Comparison of ENCODE assay signal across 1 cellular context in the genomic region with DNA sequence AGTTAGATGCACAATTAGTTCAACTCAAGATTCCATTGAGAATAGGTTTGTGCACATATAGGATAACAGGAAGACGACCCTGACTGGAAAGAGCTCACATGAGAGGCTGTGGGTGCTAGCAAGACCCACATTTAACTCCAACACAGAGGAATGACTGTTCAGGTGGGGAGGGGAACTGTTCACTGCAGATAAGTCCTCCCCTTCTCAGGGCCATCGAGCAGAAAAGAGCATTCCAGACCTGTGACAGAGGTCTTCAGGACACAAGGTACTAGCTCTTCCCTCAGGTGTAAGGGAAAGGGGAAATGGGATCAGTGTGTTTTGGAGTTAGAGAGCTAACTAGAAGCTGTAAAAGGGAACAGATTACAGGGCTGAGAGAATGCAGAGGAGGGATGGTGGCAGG.
A peak's percentile ranks its signal among the peaks of the same experiment; 100 is the strongest.
TF ChIP-seq lines count a peak whose summit lies in the region.

No MANE protein-coding gene starts in this region.

TF ChIP-seq in K562, 482 proteins besides CTCF, POLR2A, EP300 and RAD21 (continued from another document):
- TF ChIP-seq, protein P1, sequence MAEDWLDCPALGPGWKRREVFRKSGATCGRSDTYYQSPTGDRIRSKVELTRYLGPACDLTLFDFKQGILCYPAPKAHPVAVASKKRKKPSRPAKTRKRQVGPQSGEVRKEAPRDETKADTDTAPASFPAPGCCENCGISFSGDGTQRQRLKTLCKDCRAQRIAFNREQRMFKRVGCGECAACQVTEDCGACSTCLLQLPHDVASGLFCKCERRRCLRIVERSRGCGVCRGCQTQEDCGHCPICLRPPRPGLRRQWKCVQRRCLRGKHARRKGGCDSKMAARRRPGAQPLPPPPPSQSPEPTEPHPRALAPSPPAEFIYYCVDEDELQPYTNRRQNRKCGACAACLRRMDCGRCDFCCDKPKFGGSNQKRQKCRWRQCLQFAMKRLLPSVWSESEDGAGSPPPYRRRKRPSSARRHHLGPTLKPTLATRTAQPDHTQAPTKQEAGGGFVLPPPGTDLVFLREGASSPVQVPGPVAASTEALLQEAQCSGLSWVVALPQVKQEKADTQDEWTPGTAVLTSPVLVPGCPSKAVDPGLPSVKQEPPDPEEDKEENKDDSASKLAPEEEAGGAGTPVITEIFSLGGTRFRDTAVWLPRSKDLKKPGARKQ (CRISPR knock-in tag; IDR thresholded peaks at IDR 0.05), result no peak
- TF ChIP-seq HCFC1 (IDR thresholded peaks at IDR 0.05; ENCODE audit: low read depth, low read length), result no peak
- no peak for TF ChIP-seq PHF20 (IDR thresholded peaks at IDR 0.05; ENCODE audit: partially characterized antibody)
- TF ChIP-seq CBFA2T3 (IDR thresholded peaks at IDR 0.05), result peak; percentile 27; the same call in 1 of the 2 replicates
- TF ChIP-seq, protein P2, sequence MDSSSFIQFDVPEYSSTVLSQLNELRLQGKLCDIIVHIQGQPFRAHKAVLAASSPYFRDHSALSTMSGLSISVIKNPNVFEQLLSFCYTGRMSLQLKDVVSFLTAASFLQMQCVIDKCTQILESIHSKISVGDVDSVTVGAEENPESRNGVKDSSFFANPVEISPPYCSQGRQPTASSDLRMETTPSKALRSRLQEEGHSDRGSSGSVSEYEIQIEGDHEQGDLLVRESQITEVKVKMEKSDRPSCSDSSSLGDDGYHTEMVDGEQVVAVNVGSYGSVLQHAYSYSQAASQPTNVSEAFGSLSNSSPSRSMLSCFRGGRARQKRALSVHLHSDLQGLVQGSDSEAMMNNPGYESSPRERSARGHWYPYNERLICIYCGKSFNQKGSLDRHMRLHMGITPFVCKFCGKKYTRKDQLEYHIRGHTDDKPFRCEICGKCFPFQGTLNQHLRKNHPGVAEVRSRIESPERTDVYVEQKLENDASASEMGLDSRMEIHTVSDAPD (CRISPR knock-in tag; IDR thresholded peaks at IDR 0.05), result no peak
- no peak for TF ChIP-seq EGR1 (conservative IDR thresholded peaks at IDR 0.05)
